10 cellular contexts compared by ENCODE assay signal in the genomic region with DNA sequence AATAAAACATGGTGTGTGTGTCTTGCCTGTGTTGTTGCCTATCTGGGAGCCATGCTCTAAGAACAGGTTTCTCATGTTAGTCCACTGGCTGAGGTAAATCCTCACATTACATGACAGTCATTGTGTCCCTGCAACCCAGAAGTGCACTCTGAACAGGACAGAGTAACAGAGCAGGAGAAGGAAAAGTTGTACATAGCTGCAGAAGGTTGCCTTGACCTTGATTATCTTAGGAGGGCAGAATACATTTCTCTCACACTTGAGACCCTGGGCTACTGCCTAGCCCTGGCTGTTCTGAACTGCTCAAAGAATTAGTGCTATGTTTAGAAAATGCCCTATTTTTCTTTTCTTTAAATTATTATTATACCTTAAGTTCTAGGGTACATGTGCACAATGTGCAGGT. TPM values are rescaled to one million over a fixed set of nuclear protein-coding genes. Genes with fewer than 3 reads are reported as not detected.
"Had no signal": no experiment of that assay in that cellular context is flagged by ENCODE, and none has a peak within 500 bp of the region (broad histone marks: within the 10 kb centered on the region; RNA-seq: fewer than 3 reads in every experiment).

No MANE protein-coding gene starts in this region.

- ATAC-seq: K562 had no signal

- H3K9ac ChIP-seq: KMS-11 had no signal

- H3K27ac ChIP-seq: HL-60, KMS-11 had no signal

- H3K4me3 ChIP-seq: K562 had no signal

- DNase-seq: IMR-90, KBM-7, KG1 had no signal

- FAIRE-seq: HTR-8/SVneo, K562 had no signal

- H3K4me2 ChIP-seq: KMS-11 had no signal

RNA-seq across cellular contexts. Expression of a gene that starts 20.0 kb away (rescaled TPM):
- total RNA-seq: HT-29, HT1080, IMR-90 had no signal
- polyA plus RNA-seq: IMR-90, K562 had no signal

RNA-seq across cellular contexts. Expression of a gene that starts 30.8 kb away (rescaled TPM):
- total RNA-seq: HT1080, IMR-90 had no signal
- polyA plus RNA-seq: IgD-negative memory B cell, IMR-90 had no signal
